Comparison of ENCODE assay signal across 1 cellular context in genomic region chr1:37513795-37514349, GRCh38.
TF ChIP-seq lines count a peak whose summit lies in the region.

No MANE protein-coding gene starts in this region.

TF ChIP-seq in HepG2, 621 proteins besides CTCF, POLR2A, EP300 and RAD21 (continued from another document):
- TF ChIP-seq AHDC1 (CRISPR knock-in tag; IDR thresholded peaks at IDR 0.05; ENCODE audit: borderline replicate concordance) (no peak), MAFK (conservative IDR thresholded peaks at IDR 0.05 in 1 of 2, IDR thresholded peaks at IDR 0.05 in 1 of 2; ENCODE audit: low read length in 2 of 2) (no peak)
